8 cellular contexts compared by ENCODE assay signal in genomic region chr14:75249958-75250336, GRCh38. TPM values are rescaled to one million over a fixed set of nuclear protein-coding genes. Genes with fewer than 3 reads are reported as not detected.
DNase-seq lines count a peak whose midpoint lies in the region; ATAC-seq and TF ChIP-seq lines count a peak whose summit lies in the region.

No MANE protein-coding gene starts in this region.

- peaks cover 31% of the 10 kb centered on the region for H3K4me1 Mint-ChIP-seq in MCF 10A (ENCODE audit: insufficient read depth, unreplicated experiment)
- H3K4me1 Mint-ChIP-seq in activated naive CD8-positive, alpha-beta T cell (ENCODE audit: low read depth) = peaks cover 61% of the 10 kb centered on the region

- H3K9me3 ChIP-seq in breast epithelium (no peaks in the 10 kb centered on the region), transverse colon (no peaks in the 10 kb centered on the region)

- no peak for TF ChIP-seq EP300 in transverse colon (IDR thresholded peaks at IDR 0.05; ENCODE audit: low read depth)

- CTCF ChIA-PET in MCF 10A (lab: Yijun Ruan, JAX) = interaction anchor here (0.5 to 0.6 kb wide), 2 partner anchors 20 to 29 kb away, joined by 3 to 6 read pairs; no protein-coding TSS in a partner anchor

- H3K27ac Mint-ChIP-seq in MCF 10A (ENCODE audit: low read depth, unreplicated experiment) = peak overlapping the region; percentile 9
- peak overlapping the region; percentile 47 for H3K27ac Mint-ChIP-seq in activated naive CD8-positive, alpha-beta T cell

- no TSS peak for BruUV-seq in MCF 10A (replicated peaks; lab: Mats Ljungman, UMichigan)

- TF ChIP-seq CTCF in MCF 10A (IDR thresholded peaks at IDR 0.05; ENCODE audit: unreplicated experiment) (no peak), breast epithelium (IDR thresholded peaks at IDR 0.05) (no peak), transverse colon (IDR thresholded peaks at IDR 0.05) (no peak)

- H3K27ac ChIP-seq in breast epithelium (no peak overlapping the region), transverse colon (peak overlapping the region in 3 of 4 donors; percentile 3 to 18 (median 3))

- H3K27me3 Mint-ChIP-seq in MCF 10A (ENCODE audit: insufficient read depth, unreplicated experiment) = no peaks in the 10 kb centered on the region
- no peaks in the 10 kb centered on the region for H3K27me3 Mint-ChIP-seq in activated naive CD8-positive, alpha-beta T cell

- ATAC-seq in HG03175 (IDR thresholded peaks at IDR 0.05; ENCODE audit: unreplicated experiment) = peak; percentile 33

- H3K4me3 Mint-ChIP-seq in MCF 10A (ENCODE audit: unreplicated experiment) = no peak overlapping the region
- H3K4me3 Mint-ChIP-seq in activated naive CD8-positive, alpha-beta T cell = peak overlapping the region; percentile 54

- H3K36me3 ChIP-seq in breast epithelium (no peaks in the 10 kb centered on the region), transverse colon (no peaks in the 10 kb centered on the region)

- no peaks in the 10 kb centered on the region for H3K9me3 Mint-ChIP-seq in MCF 10A (ENCODE audit: unreplicated experiment)
- H3K9me3 Mint-ChIP-seq in activated naive CD8-positive, alpha-beta T cell (ENCODE audit: low read depth) = no peaks in the 10 kb centered on the region

- intact Hi-C loops in MCF 10A (cut with micrococcal nuclease) = loop anchor here (10.0 kb wide), 1 partner anchor 675 kb away; no protein-coding TSS in a partner anchor
- intact Hi-C loops in breast epithelium (cut with DNase I; ENCODE audit: low total_unique reads) = no loop called here
- intact Hi-C loops in transverse colon (cut with DNase I; ENCODE audit: low total_unique reads) = no loop called here

- WGBS in transverse colon (ENCODE audit: low coverage in 1 of 2), 2 donors = 75 to 91% methylated on average over 1 to 2 of the region's 2 CpGs

- DNase-seq in MCF 10A (ENCODE audit: unreplicated experiment) = no peak
- DNase-seq in breast epithelium (ENCODE audit: low spot score in 2 of 2) = no peak
- no peak for DNase-seq in transverse colon
- DNase-seq in GDM1 (lab: John Stamatoyannopoulos, UW) = no peak
- no peak for DNase-seq in activated T-cell treated with anti-CD3 and anti-CD28 coated beads, Interleukin-2, amount 50 U/mL, for 1 hour
- no peak for DNase-seq in islet precursor cell

- H3K36me3 Mint-ChIP-seq in MCF 10A (ENCODE audit: insufficient read depth, unreplicated experiment) = no peaks in the 10 kb centered on the region
- H3K36me3 Mint-ChIP-seq in activated naive CD8-positive, alpha-beta T cell = no peaks in the 10 kb centered on the region

- H3K27me3 ChIP-seq in breast epithelium (no peaks in the 10 kb centered on the region), transverse colon (no peaks in the 10 kb centered on the region)

- POLR2A ChIA-PET in MCF 10A (lab: Yijun Ruan, JAX) = interaction anchor here (0.5 to 12.4 kb wide), 8 partner anchors 9 to 74 kb away, joined by 3 to 402 read pairs (median 6); partner anchors contain the start of genes FOS and TMED10

- TF ChIP-seq POLR2A in breast epithelium (IDR thresholded peaks at IDR 0.05) (no peak), transverse colon (IDR thresholded peaks at IDR 0.05) (no peak)

- in situ Hi-C loops in transverse colon (cut with MboI; ENCODE audit: low pct_ligation_motif_present in 1 of 4, low pct_unique_long_range_greater_than_20kb in 1 of 4, low sequenced_read_pairs in 3 of 4) = no loop called here

- no peak overlapping the region for H3K4me3 ChIP-seq in breast epithelium
- no peak overlapping the region for H3K4me3 ChIP-seq in transverse colon

- H3K4me1 ChIP-seq in breast epithelium (no peaks in the 10 kb centered on the region), transverse colon (peaks cover 3 to 33% (median 20%) of the 10 kb centered on the region in 4 donors)

RNA-seq across cellular contexts. Expression of gene FOS, which starts 28.7 kb away (rescaled TPM):
- total RNA-seq in MCF 10A (2022) (73.1 and 139 TPM in 2 replicates), breast epithelium (100 to 1,000 TPM; 398 to 629 (median 549) TPM), transverse colon (1,000 to 10,000 TPM in 2 of 4 donors, 100 to 1,000 TPM in 2; 345 to 1,356 (median 884) TPM)

Comparison
In these comparisons a context has a peak if more than half of its experiments do, and no peak if none do; other contexts are left out.
1. H3K27ac ChIP-seq: peak in transverse colon (3 of 4); none in breast epithelium (0 of 2).